ENCODE assay signal across 18 cellular contexts in the genomic region with DNA sequence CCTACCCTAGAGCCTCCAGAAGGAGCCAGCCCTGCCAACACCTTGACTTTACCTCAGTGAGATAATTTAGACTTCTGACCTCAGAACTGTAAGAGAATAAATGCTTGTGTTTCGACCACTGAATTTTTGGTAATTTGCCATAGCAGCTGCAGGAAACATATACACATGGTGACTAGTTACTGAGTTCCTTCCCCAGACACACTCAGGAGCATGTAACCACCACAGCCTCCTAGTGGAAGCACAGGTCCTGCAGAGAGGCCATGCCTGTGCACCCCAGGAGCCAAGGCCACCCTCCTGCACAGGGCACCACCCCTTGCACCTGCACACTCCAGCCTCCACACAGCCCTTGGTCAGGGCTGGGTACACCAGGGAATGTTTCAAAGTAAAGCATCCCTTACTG. TPM values are rescaled to one million over a fixed set of nuclear protein-coding genes. Genes with fewer than 3 reads are reported as not detected.
DNase-seq lines count a peak whose midpoint lies in the region; ATAC-seq and TF ChIP-seq lines count a peak whose summit lies in the region.
"Had no signal": no experiment of that assay in that cellular context is flagged by ENCODE, and none has a peak within 500 bp of the region (broad histone marks: within the 10 kb centered on the region; RNA-seq: fewer than 3 reads in every experiment).

No MANE protein-coding gene starts in this region.

- TF ChIP-seq RAD21 in HCT116 (IDR thresholded peaks at IDR 0.05; ENCODE audit: low read depth), result no peak

- no peaks in the 10 kb centered on the region for H4K20me1 ChIP-seq in HCT116 (ENCODE audit: insufficient read depth)

- TF ChIP-seq CTCF in HCT116 (IDR thresholded peaks at IDR 0.05 in 2 of 3, conservative IDR thresholded peaks at IDR 0.05 in 1 of 3; ENCODE audit: borderline replicate concordance in 1 of 3, insufficient read depth in 1 of 3, low read depth in 2 of 3, low read length in 2 of 3) (no peak), psoas muscle (IDR thresholded peaks at IDR 0.05) (peak; percentile 29)

- no peak overlapping the region for H3K4me3 ChIP-seq in HCT116 (replicated peaks in 1 of 2; ENCODE audit: low read depth in 1 of 2, low read length in 2 of 2)
- H3K4me3 ChIP-seq in psoas muscle, result no peak overlapping the region
- H3K4me3 ChIP-seq: ascending aorta had no signal

- H3K4me2 ChIP-seq in HCT116 (ENCODE audit: low read length), result no peak overlapping the region

- ATAC-seq in HCT116, result no peak
- peak; percentile 20 to 80 (median 55) for ATAC-seq in psoas muscle
- no peak for ATAC-seq in HG02840 (IDR thresholded peaks at IDR 0.05; ENCODE audit: low FRiP score, unreplicated experiment)
- ATAC-seq in HG02973 (IDR thresholded peaks at IDR 0.05; ENCODE audit: unreplicated experiment), result no peak
- ATAC-seq: activated CD4-positive, alpha-beta T cell treated with anti-CD3 and anti-CD28 coated beads for 36 hours; esophagus mucosa; stimulated activated naive CD8-positive, alpha-beta T cell treated with anti-CD3 and anti-CD28 coated beads, Interleukin-15, Interleukin-2, amounts not matched to agents 100 U/mL and 50 U/mL, for 24 hours had no signal

- H3K9me3 ChIP-seq in HCT116 (ENCODE audit: control insufficient read depth in 1 of 2, insufficient read depth in 1 of 2, low read depth in 1 of 2, low read length in 2 of 2), result peaks cover 8 to 20% of the 10 kb centered on the region in 2 experiments; a peak in 2 of 4 replicates
- H3K9me3 ChIP-seq in psoas muscle, result no peaks in the 10 kb centered on the region

- intact Hi-C loops in HCT116 (cut with micrococcal nuclease) (no loop called here), psoas muscle (cut with DNase I) (no loop called here)

- no peak overlapping the region for H3K9ac ChIP-seq in HCT116 (ENCODE audit: low read length)

- H3K27me3 ChIP-seq in HCT116 (ENCODE audit: insufficient read depth, low read length) (no peaks in the 10 kb centered on the region), psoas muscle (ENCODE audit: insufficient read depth in 3 of 3, low read length in 2 of 3) (no peaks in the 10 kb centered on the region)
- H3K27me3 ChIP-seq: ascending aorta had no signal

- 32 to 68% (median 50%) methylated on average over 1 of the region's 1 CpG for WGBS in psoas muscle, 3 donors

- no peak for TF ChIP-seq POLR2A in HCT116 (IDR thresholded peaks at IDR 0.05; ENCODE audit: borderline replicate concordance, extremely low read depth, insufficient read depth, insufficient read length)

- RAD21 ChIA-PET in HCT116 (lab: Charles Lee; ENCODE audit: low non-redundant PET in 1 of 2, low total read pairs in 2 of 2, uncharacterized antibody in 2 of 2, unreplicated experiment in 2 of 2), result no interaction called here

- BruUV-seq in HCT116 (replicated peaks; lab: Mats Ljungman, UMichigan), result no TSS peak

- CTCF ChIA-PET in HCT116 (lab: Charles Lee), result no interaction called here

- no peaks in the 10 kb centered on the region for H3K9me2 ChIP-seq in HCT116 (ENCODE audit: insufficient read depth)

- no peak overlapping the region for H3K27ac ChIP-seq in HCT116 (ENCODE audit: low read depth, low read length)
- peak overlapping the region; percentile 34 for H3K27ac ChIP-seq in psoas muscle
- H3K27ac ChIP-seq: ascending aorta had no signal

- no peak overlapping the region for H2AFZ ChIP-seq in HCT116 (ENCODE audit: low read depth, low read length, poor library complexity, severe bottlenecking)

- peaks cover 0 to 39% of the 10 kb centered on the region in 2 experiments; a peak in 3 of 4 replicates for H3K36me3 ChIP-seq in HCT116 (ENCODE audit: control insufficient read depth in 1 of 2, insufficient read depth in 2 of 2, low read length in 2 of 2)
- H3K36me3 ChIP-seq in psoas muscle (ENCODE audit: insufficient read depth in 1 of 2, low read depth in 1 of 2), result peaks cover 3 to 52% of the 10 kb centered on the region in 2 donors

- DNase-seq in HCT116 (ENCODE audit: low read depth, low spot score) (no peak), RPMI7951 (ENCODE audit: low read depth) (peak; percentile 26), fibroblast of peridontal ligament (ENCODE audit: extremely low read depth) (peak; percentile 30), psoas muscle (no peak), T1000 (lab: John Stamatoyannopoulos, UW) (no peak)
- DNase-seq: activated CD4-positive, alpha-beta T cell treated with anti-CD3 and anti-CD28 coated beads for 36 hours; activated T-cell treated with anti-CD3 and anti-CD28 coated beads, Interleukin-2, amount 50 U/mL, for 72 hours; DMS79 treated with DMSO at 0.1 percent for 48 hours; effector CD8-positive, alpha-beta T cell; NCI-H1694 treated with DMSO at 0.1 percent for 48 hours; retina; SHP77; stimulated activated CD4-positive, alpha-beta T cell treated with anti-CD3 and anti-CD28 coated beads, Interleukin-4, amount 100 ng/mL, for 4 hours; stimulated activated naive CD8-positive, alpha-beta T cell treated with anti-CD3 and anti-CD28 coated beads, Interleukin-15, Interleukin-2, amounts not matched to agents 100 U/mL and 50 U/mL, for 24 hours had no signal

- H3K4me1 ChIP-seq in HCT116 (ENCODE audit: control insufficient read depth in 1 of 2, insufficient read depth in 2 of 2, low read length in 2 of 2), result no peaks in the 10 kb centered on the region
- peaks cover under 1% of the 10 kb centered on the region for H3K4me1 ChIP-seq in psoas muscle
- H3K4me1 ChIP-seq: ascending aorta had no signal

- H3K79me2 ChIP-seq in HCT116 (ENCODE audit: insufficient read depth, low read length), result peaks cover 10% of the 10 kb centered on the region; the same call in 1 of the 2 replicates

- POLR2A ChIA-PET in HCT116 (lab: Charles Lee), result no interaction called here

TF ChIP-seq in HCT116, 20 proteins besides CTCF, POLR2A, EP300 and RAD21:
- TF ChIP-seq EZH2 (IDR thresholded peaks at IDR 0.05) (no peak), POLR2AphosphoS5 (IDR thresholded peaks at IDR 0.05; ENCODE audit: low read depth, low read length) (0 out of 2 replicates have a peak, but pooled peaks have one; percentile 26), SP1 (IDR thresholded peaks at IDR 0.05; ENCODE audit: low read depth) (no peak), SIN3A (IDR thresholded peaks at IDR 0.05; ENCODE audit: low read depth) (no peak), JUND (IDR thresholded peaks at IDR 0.05) (no peak), ZNF274 (IDR thresholded peaks at IDR 0.05; ENCODE audit: low read depth, low read length) (no peak), EGR1 (IDR thresholded peaks at IDR 0.05; ENCODE audit: low read depth) (no peak), FOSL1 (IDR thresholded peaks at IDR 0.05; ENCODE audit: low read depth) (no peak)

RNA-seq across cellular contexts. Expression of a gene that starts 7.6 kb away (rescaled TPM):
- total RNA-seq in HCT116 (2021; ENCODE audit: unreplicated experiment) (33.1 TPM), psoas muscle (10 to 100 TPM; 38.0 to 48.5 (median 43.4) TPM)
- 17.8 and 18.1 TPM in 2 replicates for polyA plus RNA-seq in HCT116 (2012)
- 6.2 and 10.3 TPM in 2 replicates for total RNA-seq in RPMI7951 (2014; rRNA removed; shearing (Covaris generic))
- 10 to 100 TPM; 21.3 to 51.5 (median 24.1) TPM for polyA plus RNA-seq in psoas muscle

RNA-seq across cellular contexts. Expression of a gene that starts 46.3 kb away (rescaled TPM):
- 54.8 TPM for total RNA-seq in HCT116 (2021; ENCODE audit: unreplicated experiment)
- 37.7 and 48.4 TPM in 2 replicates for polyA plus RNA-seq in HCT116 (2012)
- 24.4 and 27.6 TPM in 2 replicates for total RNA-seq in RPMI7951 (2014; rRNA removed; shearing (Covaris generic))
- total RNA-seq in psoas muscle, result 100 to 1,000 TPM; 140 to 233 (median 174) TPM
- polyA plus RNA-seq in psoas muscle, result 100 to 1,000 TPM in 2 of 3 donors, 10 to 100 TPM in 1; 71.1 to 261 (median 154) TPM

Comparison
In these comparisons a context has a peak if more than half of its experiments do, and no peak if none do; other contexts are left out.
1. ATAC-seq: peak in psoas muscle (4 of 4); none in HCT116 (single experiment), HG02840 (single experiment) and HG02973 (single experiment).
2. DNase-seq: peak in RPMI7951 (single experiment) and fibroblast of peridontal ligament (single experiment); none in HCT116 (single experiment), psoas muscle (0 of 2) and T1000 (single experiment).